Comparison of ENCODE assay signal across 32 cellular contexts in the genomic region with DNA sequence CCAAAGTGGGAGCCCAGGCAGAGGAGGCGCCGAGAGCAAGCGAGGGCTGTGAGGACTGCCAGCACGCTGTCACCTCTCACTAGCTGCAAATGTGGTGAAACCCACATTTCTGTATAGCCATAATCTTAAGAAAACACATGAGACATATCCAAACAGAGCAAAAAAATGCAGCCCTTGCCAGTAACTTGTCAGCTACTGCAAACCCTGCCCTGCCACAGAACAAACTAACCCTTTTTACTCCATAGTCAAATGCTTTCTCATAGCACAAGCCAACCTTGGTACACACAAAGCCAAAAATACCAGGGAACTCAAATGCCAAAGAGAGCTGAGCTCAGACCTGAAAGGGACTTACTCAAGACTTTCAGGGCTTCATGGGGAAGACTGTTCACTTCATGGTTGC. TPM values are rescaled to one million over a fixed set of nuclear protein-coding genes. Genes with fewer than 3 reads are reported as not detected.
"Had no signal": no experiment of that assay in that cellular context is flagged by ENCODE, and none has a peak within 500 bp of the region (broad histone marks: within the 10 kb centered on the region; RNA-seq: fewer than 3 reads in every experiment).

No MANE protein-coding gene starts in this region.

- DNase-seq: colonic mucosa; effector memory CD4-positive, alpha-beta T cell; erythroblast; esophagus squamous epithelium; foreskin fibroblast; gastrocnemius medialis; head of caudate nucleus; left ventricle myocardium superior; lower lobe of right lung; natural killer cell; occipital lobe; stimulated activated CD4-positive, alpha-beta T cell treated with anti-CD3 and anti-CD28 coated beads, Interleukin-12 subunit alpha, Interleukin-12 subunit beta, amount 100 ng/mL, for 4 hours; stimulated activated CD4-positive, alpha-beta T cell treated with anti-CD3 and anti-CD28 coated beads, Interleukin-1b, Interleukin-23, amount 100 ng/mL, for 48 hours; stimulated activated CD4-positive, alpha-beta T cell treated with anti-CD3 and anti-CD28 coated beads, Interleukin-4, amount 100 ng/mL, for 1 hour; stimulated activated CD8-positive, alpha-beta memory T cell treated with anti-CD3 and anti-CD28 coated beads, Interleukin-4, amount 100 ng/mL, for 48 hours; stimulated activated naive CD4-positive, alpha-beta T cell; stimulated activated naive CD8-positive, alpha-beta T cell treated with anti-CD3 and anti-CD28 coated beads, Interleukin-15, amount 100 ng/mL, for 72 hours; thyroid gland; trophoblast cell had no signal

- H3K36me3 ChIP-seq: colonic mucosa, esophagus squamous epithelium, gastrocnemius medialis, lower lobe of right lung, right atrium auricular region, thyroid gland, vagina had no signal

- H3K4me3 ChIP-seq: colonic mucosa, esophagus squamous epithelium, gastrocnemius medialis, lower lobe of right lung, right atrium auricular region, smooth muscle cell, thyroid gland, vagina had no signal

- H2AFZ ChIP-seq: parathyroid adenoma had no signal

- FAIRE-seq: keratinocyte had no signal

- H3K27ac Mint-ChIP-seq: dendritic cell treated with granulocyte-macrophage colony-stimulating factor and Interleukin-4, amounts not matched to agents 40 ng/mL and 50 ng/mL, for 4 days; memory B cell; natural killer cell; progenitor cell of endocrine pancreas had no signal

- H3K27ac ChIP-seq: colonic mucosa, esophagus squamous epithelium, gastrocnemius medialis, lower lobe of right lung, parathyroid adenoma, right atrium auricular region, thyroid gland, vagina had no signal

- H3K4me1 Mint-ChIP-seq: memory B cell; natural killer cell; stimulated activated naive CD8-positive, alpha-beta T cell treated with anti-CD3 and anti-CD28 coated beads, Interleukin-15, amount 100 ng/mL, for 72 hours had no signal

- H3K9me3 ChIP-seq: colonic mucosa, lower lobe of right lung, thyroid gland had no signal

- H3K4me2 ChIP-seq: smooth muscle cell had no signal

- H3K27me3 ChIP-seq: esophagus squamous epithelium, gastrocnemius medialis, right atrium auricular region, thyroid gland, vagina had no signal

- H3K79me2 ChIP-seq: parathyroid adenoma had no signal

- H3K27me3 Mint-ChIP-seq: dendritic cell treated with granulocyte-macrophage colony-stimulating factor and Interleukin-4, amounts not matched to agents 40 ng/mL and 50 ng/mL, for 4 days; memory B cell; progenitor cell of endocrine pancreas; stimulated activated naive CD8-positive, alpha-beta T cell treated with anti-CD3 and anti-CD28 coated beads, Interleukin-15, amount 100 ng/mL, for 72 hours had no signal

- H3K4me3 Mint-ChIP-seq: dendritic cell treated with granulocyte-macrophage colony-stimulating factor and Interleukin-4, amounts not matched to agents 40 ng/mL and 50 ng/mL, for 4 days; memory B cell; natural killer cell; stimulated activated naive CD8-positive, alpha-beta T cell treated with anti-CD3 and anti-CD28 coated beads, Interleukin-15, amount 100 ng/mL, for 72 hours had no signal

- H3K9ac ChIP-seq: parathyroid adenoma had no signal

- ATAC-seq: gastrocnemius medialis; left ventricle myocardium superior; lower lobe of right lung; natural killer cell; sciatic nerve; stimulated activated naive CD8-positive, alpha-beta T cell treated with anti-CD3 and anti-CD28 coated beads, Interleukin-15, amount 100 ng/mL, for 72 hours had no signal

- H3K4me1 ChIP-seq: colonic mucosa, esophagus squamous epithelium, gastrocnemius medialis, lower lobe of right lung, parathyroid adenoma, right atrium auricular region, thyroid gland, vagina had no signal

RNA-seq across cellular contexts. Expression of gene NXF3, which starts 14.9 kb away (rescaled TPM):
- total RNA-seq: glomerular endothelial cell, natural killer cell, occipital lobe, progenitor cell of endocrine pancreas, smooth muscle cell, temporal lobe, vagina had no signal
- polyA plus RNA-seq: neural cell, smooth muscle cell had no signal

RNA-seq across cellular contexts. Expression of gene BEX1, which starts 43.9 kb away (rescaled TPM):
- total RNA-seq: gastrocnemius medialis, subcutaneous adipose tissue had no signal
